Comparison of ENCODE assay signal across 8 cellular contexts in genomic region chr19:13847033-13847899, GRCh38. TPM values are rescaled to one million over a fixed set of nuclear protein-coding genes. Genes with fewer than 3 reads are reported as not detected.
A peak's percentile ranks its signal among the peaks of the same experiment; 100 is the strongest.
DNase-seq lines count a peak whose midpoint lies in the region; ATAC-seq and TF ChIP-seq lines count a peak whose summit lies in the region.

No MANE protein-coding gene starts in this region.

- peak overlapping the region; percentile 100 for H3K27ac ChIP-seq in coronary artery
- peak overlapping the region; percentile 98 to 99 for H3K27ac ChIP-seq in left lung

- no peaks in the 10 kb centered on the region for H3K36me3 ChIP-seq in left lung

- DNase-seq in 8988T (peak; percentile 84), NCI-H446 (lab: John Stamatoyannopoulos, UW) (peak; percentile 91), coronary artery (ENCODE audit: low spot score) (peak; percentile 97), left lung (peak; percentile 95 to 98)
- peak; percentile 89 for DNase-seq in activated CD4-positive, alpha-beta T cell treated with anti-CD3 and anti-CD28 coated beads for 48 hours
- peak; percentile 78 for DNase-seq in stimulated activated CD4-positive, alpha-beta T cell treated with anti-CD3 and anti-CD28 coated beads, Interleukin-2, amount 100 ng/mL, for 4 hours (ENCODE audit: low read depth)

- peak; percentile 30 for ATAC-seq in GM18517 (IDR thresholded peaks at IDR 0.05; ENCODE audit: unreplicated experiment)
- peak; percentile 22 for ATAC-seq in HG03135 (IDR thresholded peaks at IDR 0.05; ENCODE audit: unreplicated experiment)
- ATAC-seq in left lung = peak; percentile 64

- H3K27me3 ChIP-seq in left lung = no peaks in the 10 kb centered on the region

- H3K4me1 ChIP-seq in left lung = peaks cover 34 to 90% of the 10 kb centered on the region in 2 donors

- H3K4me3 ChIP-seq in coronary artery (peak overlapping the region; percentile 78), left lung (peak overlapping the region; percentile 23 to 41)

- peak; percentile 21 for TF ChIP-seq CTCF in coronary artery (IDR thresholded peaks at IDR 0.05)
- peak in 1 of 2 donors; percentile 40 for TF ChIP-seq CTCF in left lung (IDR thresholded peaks at IDR 0.05)

- H3K9me3 ChIP-seq in left lung = no peaks in the 10 kb centered on the region

- intact Hi-C loops in left lung (cut with DNase I) = no loop called here

RNA-seq across cellular contexts. Expression of gene NANOS3, which starts 29.7 kb away (rescaled TPM):
- 1 to 10 TPM in 1 of 2 donors, under 1 TPM in 1; 0.89 to 1.8 TPM for total RNA-seq in left lung

RNA-seq across cellular contexts. Expression of gene ZSWIM4, which starts 52.0 kb away (rescaled TPM):
- total RNA-seq in left lung = 10 to 100 TPM in 1 of 2 donors, 1 to 10 TPM in 1; 6.6 to 14.3 TPM

RNA-seq across cellular contexts. Expression of gene BRME1, which starts 58.7 kb away (rescaled TPM):
- total RNA-seq in left lung = 1 to 10 TPM; 3.7 to 4.2 TPM

RNA-seq across cellular contexts. Expression of gene CC2D1A, which starts 58.7 kb away (rescaled TPM):
- total RNA-seq in left lung = 10 to 100 TPM; 30.8 to 33.7 TPM

Comparison
In these comparisons a context has a peak if more than half of its experiments do, and no peak if none do; other contexts are left out.
1. Peak in every context shown above with its lines: DNase-seq, ATAC-seq, H3K4me3 ChIP-seq and H3K27ac ChIP-seq.